ENCODE assay signal across 1 cellular context in the genomic region with DNA sequence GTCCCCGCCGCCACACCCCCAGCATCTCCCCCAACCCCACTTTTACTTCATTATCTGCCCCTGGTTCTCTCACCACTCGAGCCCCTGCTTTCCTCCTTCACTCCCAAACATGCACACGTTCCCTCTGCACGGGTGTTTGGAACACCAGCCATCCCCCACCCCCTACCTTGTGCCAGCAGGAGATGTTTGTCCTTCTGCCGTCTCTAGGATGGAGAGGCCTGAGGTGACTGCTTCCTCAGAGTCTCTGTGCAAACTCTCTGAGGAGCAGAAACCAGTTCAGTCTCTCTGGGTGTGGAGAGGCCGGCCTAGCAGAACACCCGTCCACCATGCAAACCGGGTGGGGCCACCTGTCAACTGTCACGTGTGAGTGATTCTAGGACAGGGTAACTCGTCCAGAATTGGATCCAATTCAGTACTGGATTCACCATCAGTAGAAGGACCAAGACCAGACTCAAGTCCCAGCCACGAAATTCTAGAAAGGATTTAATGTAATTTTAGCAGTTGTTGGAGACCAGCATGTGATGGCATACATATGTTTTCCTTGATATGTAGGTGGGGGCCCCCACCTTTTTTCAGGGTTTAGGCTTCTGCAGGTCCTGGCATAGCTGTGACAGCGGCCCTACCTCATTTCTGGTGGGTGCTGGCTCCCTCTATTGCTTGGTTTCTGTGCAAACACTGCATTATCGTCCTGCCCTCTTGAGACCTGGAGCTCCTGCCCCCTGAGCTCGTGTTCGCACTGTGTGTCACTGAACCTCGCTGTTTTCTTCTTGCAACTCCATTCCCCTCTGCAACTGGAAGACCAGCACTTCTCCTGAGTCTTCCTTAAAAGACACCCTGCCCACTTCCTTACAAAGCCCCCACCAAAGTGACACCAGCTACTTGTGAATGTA.
TF ChIP-seq lines count a peak whose summit lies in the region.

A gene with protein sequence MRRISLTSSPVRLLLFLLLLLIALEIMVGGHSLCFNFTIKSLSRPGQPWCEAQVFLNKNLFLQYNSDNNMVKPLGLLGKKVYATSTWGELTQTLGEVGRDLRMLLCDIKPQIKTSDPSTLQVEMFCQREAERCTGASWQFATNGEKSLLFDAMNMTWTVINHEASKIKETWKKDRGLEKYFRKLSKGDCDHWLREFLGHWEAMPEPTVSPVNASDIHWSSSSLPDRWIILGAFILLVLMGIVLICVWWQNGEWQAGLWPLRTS (minus strand): TSS at position 259 of the 890 bp plus-strand sequence. CDS start 7,212 bp downstream, outside the sequence.

TF ChIP-seq in WTC11, 78 proteins besides CTCF, POLR2A, EP300 and RAD21 (continued from another document):
- TF ChIP-seq CREM (CRISPR knock-in tag; IDR thresholded peaks at IDR 0.05): no peak
- TF ChIP-seq, protein P1, sequence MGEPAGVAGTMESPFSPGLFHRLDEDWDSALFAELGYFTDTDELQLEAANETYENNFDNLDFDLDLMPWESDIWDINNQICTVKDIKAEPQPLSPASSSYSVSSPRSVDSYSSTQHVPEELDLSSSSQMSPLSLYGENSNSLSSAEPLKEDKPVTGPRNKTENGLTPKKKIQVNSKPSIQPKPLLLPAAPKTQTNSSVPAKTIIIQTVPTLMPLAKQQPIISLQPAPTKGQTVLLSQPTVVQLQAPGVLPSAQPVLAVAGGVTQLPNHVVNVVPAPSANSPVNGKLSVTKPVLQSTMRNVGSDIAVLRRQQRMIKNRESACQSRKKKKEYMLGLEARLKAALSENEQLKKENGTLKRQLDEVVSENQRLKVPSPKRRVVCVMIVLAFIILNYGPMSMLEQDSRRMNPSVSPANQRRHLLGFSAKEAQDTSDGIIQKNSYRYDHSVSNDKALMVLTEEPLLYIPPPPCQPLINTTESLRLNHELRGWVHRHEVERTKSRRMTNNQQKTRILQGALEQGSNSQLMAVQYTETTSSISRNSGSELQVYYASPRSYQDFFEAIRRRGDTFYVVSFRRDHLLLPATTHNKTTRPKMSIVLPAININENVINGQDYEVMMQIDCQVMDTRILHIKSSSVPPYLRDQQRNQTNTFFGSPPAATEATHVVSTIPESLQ (CRISPR knock-in tag; IDR thresholded peaks at IDR 0.05): no peak
- no peak for TF ChIP-seq TEAD4 (CRISPR knock-in tag; IDR thresholded peaks at IDR 0.05)
- TF ChIP-seq, protein P2, sequence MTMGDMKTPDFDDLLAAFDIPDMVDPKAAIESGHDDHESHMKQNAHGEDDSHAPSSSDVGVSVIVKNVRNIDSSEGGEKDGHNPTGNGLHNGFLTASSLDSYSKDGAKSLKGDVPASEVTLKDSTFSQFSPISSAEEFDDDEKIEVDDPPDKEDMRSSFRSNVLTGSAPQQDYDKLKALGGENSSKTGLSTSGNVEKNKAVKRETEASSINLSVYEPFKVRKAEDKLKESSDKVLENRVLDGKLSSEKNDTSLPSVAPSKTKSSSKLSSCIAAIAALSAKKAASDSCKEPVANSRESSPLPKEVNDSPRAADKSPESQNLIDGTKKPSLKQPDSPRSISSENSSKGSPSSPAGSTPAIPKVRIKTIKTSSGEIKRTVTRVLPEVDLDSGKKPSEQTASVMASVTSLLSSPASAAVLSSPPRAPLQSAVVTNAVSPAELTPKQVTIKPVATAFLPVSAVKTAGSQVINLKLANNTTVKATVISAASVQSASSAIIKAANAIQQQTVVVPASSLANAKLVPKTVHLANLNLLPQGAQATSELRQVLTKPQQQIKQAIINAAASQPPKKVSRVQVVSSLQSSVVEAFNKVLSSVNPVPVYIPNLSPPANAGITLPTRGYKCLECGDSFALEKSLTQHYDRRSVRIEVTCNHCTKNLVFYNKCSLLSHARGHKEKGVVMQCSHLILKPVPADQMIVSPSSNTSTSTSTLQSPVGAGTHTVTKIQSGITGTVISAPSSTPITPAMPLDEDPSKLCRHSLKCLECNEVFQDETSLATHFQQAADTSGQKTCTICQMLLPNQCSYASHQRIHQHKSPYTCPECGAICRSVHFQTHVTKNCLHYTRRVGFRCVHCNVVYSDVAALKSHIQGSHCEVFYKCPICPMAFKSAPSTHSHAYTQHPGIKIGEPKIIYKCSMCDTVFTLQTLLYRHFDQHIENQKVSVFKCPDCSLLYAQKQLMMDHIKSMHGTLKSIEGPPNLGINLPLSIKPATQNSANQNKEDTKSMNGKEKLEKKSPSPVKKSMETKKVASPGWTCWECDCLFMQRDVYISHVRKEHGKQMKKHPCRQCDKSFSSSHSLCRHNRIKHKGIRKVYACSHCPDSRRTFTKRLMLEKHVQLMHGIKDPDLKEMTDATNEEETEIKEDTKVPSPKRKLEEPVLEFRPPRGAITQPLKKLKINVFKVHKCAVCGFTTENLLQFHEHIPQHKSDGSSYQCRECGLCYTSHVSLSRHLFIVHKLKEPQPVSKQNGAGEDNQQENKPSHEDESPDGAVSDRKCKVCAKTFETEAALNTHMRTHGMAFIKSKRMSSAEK (CRISPR knock-in tag; IDR thresholded peaks at IDR 0.05; ENCODE audit: borderline replicate concordance): no peak
- no peak for TF ChIP-seq ZNF232 (CRISPR knock-in tag; IDR thresholded peaks at IDR 0.05)
- TF ChIP-seq ZNF219 (CRISPR knock-in tag; IDR thresholded peaks at IDR 0.05; ENCODE audit: borderline replicate concordance): no peak
- TF ChIP-seq, protein P3, sequence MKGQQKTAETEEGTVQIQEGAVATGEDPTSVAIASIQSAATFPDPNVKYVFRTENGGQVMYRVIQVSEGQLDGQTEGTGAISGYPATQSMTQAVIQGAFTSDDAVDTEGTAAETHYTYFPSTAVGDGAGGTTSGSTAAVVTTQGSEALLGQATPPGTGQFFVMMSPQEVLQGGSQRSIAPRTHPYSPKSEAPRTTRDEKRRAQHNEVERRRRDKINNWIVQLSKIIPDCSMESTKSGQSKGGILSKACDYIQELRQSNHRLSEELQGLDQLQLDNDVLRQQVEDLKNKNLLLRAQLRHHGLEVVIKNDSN (CRISPR knock-in tag; IDR thresholded peaks at IDR 0.05): no peak
